In genomic region chr1:9842781-9843575, GRCh38 we compare ENCODE assay signal across 1 cellular context.
TF ChIP-seq lines count a peak whose summit lies in the region.

No MANE protein-coding gene starts in this region.

TF ChIP-seq in SK-N-SH, 30 proteins besides CTCF, POLR2A, EP300 and RAD21 (continued from another document):
- TF ChIP-seq POLR2AphosphoS5 (IDR thresholded peaks at IDR 0.05; ENCODE audit: low read depth, low read length), result no peak
- no peak for TF ChIP-seq TEAD4 (IDR thresholded peaks at IDR 0.05; ENCODE audit: borderline replicate concordance, insufficient read depth)
- TF ChIP-seq RXRA (IDR thresholded peaks at IDR 0.05; ENCODE audit: borderline replicate concordance, low read depth), result no peak
- no peak for TF ChIP-seq TAF1 (IDR thresholded peaks at IDR 0.05; ENCODE audit: borderline replicate concordance, low read depth, low read length)
- no peak for TF ChIP-seq NRF1 (IDR thresholded peaks at IDR 0.05; ENCODE audit: low read depth, low read length)
- TF ChIP-seq MAX (IDR thresholded peaks at IDR 0.05; ENCODE audit: low read depth), result no peak
- no peak for TF ChIP-seq SIN3A (IDR thresholded peaks at IDR 0.05; ENCODE audit: borderline replicate concordance, low read depth, low read length)
- no peak for TF ChIP-seq ELF1 (IDR thresholded peaks at IDR 0.05)
TF ChIP-seq in SK-N-SH: peak in this region for 0.
